ENCODE assay signal across 8 cellular contexts in the genomic region with DNA sequence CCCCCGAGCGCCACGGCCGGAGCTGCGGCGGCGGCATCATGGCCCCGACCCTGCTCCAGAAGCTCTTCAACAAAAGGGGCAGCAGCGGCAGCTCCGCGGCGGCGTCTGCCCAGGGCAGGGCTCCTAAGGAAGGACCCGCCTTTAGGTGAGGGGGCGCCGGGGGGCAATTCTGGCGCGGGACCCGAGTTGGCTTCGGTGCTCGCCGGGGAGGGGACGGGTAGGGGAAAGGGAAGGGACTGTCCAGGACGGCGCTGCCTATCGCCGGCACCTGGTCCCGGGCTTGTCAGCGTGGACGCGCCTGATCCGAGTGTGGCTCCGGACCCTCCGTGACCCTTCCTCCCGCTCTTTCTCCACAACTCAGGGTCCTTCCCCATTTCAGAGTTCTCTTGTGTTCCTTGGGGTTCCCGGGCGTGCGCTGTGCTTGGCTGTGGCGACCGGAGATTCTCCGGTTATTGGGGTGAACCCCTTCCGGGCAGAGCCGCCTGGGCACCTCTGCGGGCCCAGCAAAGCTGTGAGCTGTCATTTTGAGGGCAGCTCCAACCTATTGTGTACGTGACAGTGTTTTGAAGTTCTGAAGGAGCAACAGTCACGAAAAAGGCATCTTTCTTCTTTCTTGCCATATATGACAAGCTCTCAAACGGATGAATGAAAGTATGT. TPM values are rescaled to one million over a fixed set of nuclear protein-coding genes. Genes with fewer than 3 reads are reported as not detected.
DNase-seq lines count a peak whose midpoint lies in the region; ATAC-seq and TF ChIP-seq lines count a peak whose summit lies in the region.

No MANE protein-coding gene starts in this region.

- WGBS in mammary epithelial cell (ENCODE audit: low coverage, missing lambda C conversion rate), result 0% methylated on average over 4 of the region's 47 CpGs

- CTCF ChIA-PET in mammary epithelial cell (lab: Charles Lee; ENCODE audit: low non-redundant PET), result interaction anchor here (0.7 kb wide), 1 partner anchor 39 kb away, joined by 4 read pairs; no protein-coding TSS in a partner anchor

- DNase-seq in AG20443 (ENCODE audit: low spot score) (peak; percentile 30), UCSD-AML1 (lab: John Stamatoyannopoulos, UW; ENCODE audit: unreplicated experiment) (peak; percentile 42), mammary epithelial cell (peak; percentile 52), iris pigment epithelial cell (ENCODE audit: low read depth) (peak; percentile 49), SW 1271 (lab: John Stamatoyannopoulos, UW) (no peak)
- peak; percentile 60 for DNase-seq in stimulated activated CD4-positive, alpha-beta T cell treated with anti-CD3 and anti-CD28 coated beads, Interleukin-15, amount 100 ng/mL, for 24 hours

- in situ Hi-C loops in mammary epithelial cell (cut with MboI; ENCODE audit: low sequenced_read_pairs in 2 of 2), result no loop called here

- no peaks in the 10 kb centered on the region for H4K20me1 ChIP-seq in mammary epithelial cell (ENCODE audit: insufficient read depth, low read length)

- H2AFZ ChIP-seq in mammary epithelial cell (ENCODE audit: low read depth, low read length), result peak overlapping the region; percentile 99

- peak; percentile 39 for ATAC-seq in GM19438 (IDR thresholded peaks at IDR 0.05; ENCODE audit: low read depth, unreplicated experiment)
- ATAC-seq in HG03521 (IDR thresholded peaks at IDR 0.05; ENCODE audit: unreplicated experiment), result peak; percentile 34

- H3K27me3 ChIP-seq in mammary epithelial cell (ENCODE audit: insufficient read depth, low read length), result no peaks in the 10 kb centered on the region

- no peak for TF ChIP-seq CTCF in mammary epithelial cell (conservative IDR thresholded peaks at IDR 0.05 in 1 of 2, IDR thresholded peaks at IDR 0.05 in 1 of 2; ENCODE audit: extremely low read depth in 1 of 2, insufficient read depth in 1 of 2, low read depth in 1 of 2, low read length in 2 of 2)

- TSS peak; percentile 26 for BruUV-seq in mammary epithelial cell (replicated peaks; lab: Mats Ljungman, UMichigan)

- no peaks in the 10 kb centered on the region for H3K36me3 ChIP-seq in mammary epithelial cell (ENCODE audit: insufficient read depth, low read length)

- peaks cover 13% of the 10 kb centered on the region for H3K4me1 ChIP-seq in mammary epithelial cell (ENCODE audit: insufficient read depth, low read length)

- peak overlapping the region; percentile 91 for H3K4me2 ChIP-seq in mammary epithelial cell (ENCODE audit: insufficient read depth, low read depth, low read length)

- H3K4me3 ChIP-seq in mammary epithelial cell (replicated peaks in 1 of 3; ENCODE audit: insufficient read depth in 1 of 3, low read depth in 2 of 3, low read length in 3 of 3), result peak overlapping the region; percentile 67 to 98 (median 94)

- dilution Hi-C loops in mammary epithelial cell (cut with HindIII; ENCODE audit: low sequenced_read_pairs), result no loop called here

- peaks cover 44% of the 10 kb centered on the region for H3K79me2 ChIP-seq in mammary epithelial cell (ENCODE audit: insufficient read depth, low read length)

- peak overlapping the region; percentile 60 for H3K9ac ChIP-seq in mammary epithelial cell (ENCODE audit: insufficient read depth, low read length)

- H3K9me3 ChIP-seq in mammary epithelial cell (replicated peaks; ENCODE audit: insufficient read depth, low read length), result no peaks in the 10 kb centered on the region

- intact Hi-C loops in mammary epithelial cell (cut with micrococcal nuclease), result loop anchor here (1.0 to 2.0 kb wide), 4 partner anchors 39 to 82 kb away; no protein-coding TSS in a partner anchor

- peak overlapping the region; percentile 49 for H3K27ac ChIP-seq in mammary epithelial cell (ENCODE audit: insufficient read depth, low read depth, low read length)

RNA-seq across cellular contexts. Expression of a gene that starts 0.5 kb away (rescaled TPM):
- total RNA-seq in mammary epithelial cell, result 10 to 100 TPM; 13.0 to 29.5 TPM
- 4.9 TPM for polyA plus RNA-seq in mammary epithelial cell
- 22.7 TPM for polyA minus RNA-seq in mammary epithelial cell

RNA-seq across cellular contexts. Expression of a gene that starts 46.1 kb away (rescaled TPM):
- 10 to 100 TPM; 13.8 to 26.0 TPM for total RNA-seq in mammary epithelial cell
- 15.1 TPM for polyA plus RNA-seq in mammary epithelial cell
- polyA minus RNA-seq in mammary epithelial cell, result 39.4 TPM

Comparison
In these comparisons a context has a peak if more than half of its experiments do, and no peak if none do; other contexts are left out.
1. DNase-seq: peak in AG20443 (single experiment), UCSD-AML1 (single experiment), mammary epithelial cell (single experiment), iris pigment epithelial cell (single experiment) and stimulated activated CD4-positive, alpha-beta T cell treated with anti-CD3 and anti-CD28 coated beads, Interleukin-15, amount 100 ng/mL, for 24 hours (single experiment); none in SW 1271 (0 of 2).